Comparison of ENCODE assay signal across 19 cellular contexts in genomic region chr10:30228638-30229037, GRCh38.
A peak's percentile ranks its signal among the peaks of the same experiment; 100 is the strongest.
DNase-seq lines count a peak whose midpoint lies in the region; ATAC-seq and TF ChIP-seq lines count a peak whose summit lies in the region.
"Had no signal": no experiment of that assay in that cellular context is flagged by ENCODE, and none has a peak within 500 bp of the region (broad histone marks: within the 10 kb centered on the region; RNA-seq: fewer than 3 reads in every experiment).

No MANE protein-coding gene starts in this region.

- H3K27me3 ChIP-seq in BLaER1, result no peaks in the 10 kb centered on the region
- H3K27me3 ChIP-seq in GM23338 (ENCODE audit: insufficient read depth), result no peaks in the 10 kb centered on the region
- no peaks in the 10 kb centered on the region for H3K27me3 ChIP-seq in osteoblast (ENCODE audit: insufficient read depth, low read length)
- no peaks in the 10 kb centered on the region for H3K27me3 ChIP-seq in left lung
- no peaks in the 10 kb centered on the region for H3K27me3 ChIP-seq in WERI-Rb-1 (ENCODE audit: insufficient read depth, low read depth, severe bottlenecking)

- no peaks in the 10 kb centered on the region for H3K79me2 ChIP-seq in GM23338 (replicated peaks; ENCODE audit: insufficient read depth)
- no peaks in the 10 kb centered on the region for H3K79me2 ChIP-seq in osteoblast (ENCODE audit: insufficient read depth, low read length)

- DNase-seq in GM23338 (ENCODE audit: low spot score) (no peak), cardiac fibroblast (ENCODE audit: low read depth in 2 of 2) (peak; percentile 12 to 15), osteoblast (ENCODE audit: insufficient read length, low spot score, missing footprints) (peak; percentile 81), GM13976 (ENCODE audit: low spot score) (no peak), left lung (no peak), WERI-Rb-1 (no peak)
- DNase-seq in stimulated activated CD4-positive, alpha-beta T cell treated with anti-CD3 and anti-CD28 coated beads, Interleukin-2, amount 100 ng/mL, for 24 hours, result no peak
- DNase-seq: COR-L47, DMS153, EL, NCI-H1092, NCI-H524 treated with DMSO at 0.1 percent for 48 hours had no signal

- no peak for ATAC-seq in GM23338
- ATAC-seq in left lung, result no peak
- ATAC-seq: A549, K562, Panc1 had no signal

- 0 out of 2 replicates have a peak, but pooled peaks cover 5% of the 10 kb centered on the region for H3K9me3 ChIP-seq in BLaER1
- no peaks in the 10 kb centered on the region for H3K9me3 ChIP-seq in osteoblast (ENCODE audit: low read depth, low read length)
- no peaks in the 10 kb centered on the region for H3K9me3 ChIP-seq in left lung
- no peaks in the 10 kb centered on the region for H3K9me3 ChIP-seq in WERI-Rb-1 (ENCODE audit: severe bottlenecking)
- H3K9me3 ChIP-seq: A549, HAP-1 had no signal

- peaks cover 13% of the 10 kb centered on the region for H3K27me3 Mint-ChIP-seq in GM23338 (ENCODE audit: insufficient read depth, low read depth, poor library complexity)

- H4K20me1 ChIP-seq in BLaER1 (no peaks in the 10 kb centered on the region), GM23338 (replicated peaks; ENCODE audit: insufficient read depth) (no peaks in the 10 kb centered on the region), osteoblast (ENCODE audit: insufficient read depth, low read length) (no peaks in the 10 kb centered on the region)

- no peaks in the 10 kb centered on the region for H3K9me3 Mint-ChIP-seq in GM23338

- H3K27ac ChIP-seq in BLaER1 (peak overlapping the region; percentile 55), GM23338 (ENCODE audit: low read depth) (no peak overlapping the region), osteoblast (ENCODE audit: low read depth, low read length) (no peak overlapping the region), left lung (no peak overlapping the region), WERI-Rb-1 (no peak overlapping the region)
- H3K27ac ChIP-seq: A549, SK-N-MC had no signal

- H3K4me3 ChIP-seq in BLaER1, result no peak overlapping the region
- H3K4me3 ChIP-seq in GM23338, result no peak overlapping the region
- no peak overlapping the region for H3K4me3 ChIP-seq in cardiac fibroblast (replicated peaks in 1 of 2; ENCODE audit: low read depth in 2 of 2, low read length in 2 of 2)
- H3K4me3 ChIP-seq in osteoblast (ENCODE audit: insufficient read depth, low read length), result no peak overlapping the region
- no peak overlapping the region for H3K4me3 ChIP-seq in left lung
- no peak overlapping the region for H3K4me3 ChIP-seq in WERI-Rb-1 (ENCODE audit: low read depth, low read length)
- H3K4me3 ChIP-seq: A549, HAP-1, K562, SK-N-MC had no signal

- H3K4me1 Mint-ChIP-seq in GM23338, result peaks cover 3% of the 10 kb centered on the region; the same call in 2 of the 3 replicates

- intact Hi-C loops in left lung (cut with DNase I), result no loop called here

- no peaks in the 10 kb centered on the region for H3F3A ChIP-seq in GM23338 (replicated peaks; ENCODE audit: low read depth)

- no peaks in the 10 kb centered on the region for H3K36me3 ChIP-seq in BLaER1
- H3K36me3 ChIP-seq in GM23338 (ENCODE audit: insufficient read depth), result no peaks in the 10 kb centered on the region
- no peaks in the 10 kb centered on the region for H3K36me3 ChIP-seq in osteoblast (ENCODE audit: insufficient read depth, low read length)
- no peaks in the 10 kb centered on the region for H3K36me3 ChIP-seq in left lung
- no peaks in the 10 kb centered on the region for H3K36me3 ChIP-seq in WERI-Rb-1
- H3K36me3 ChIP-seq: HAP-1 had no signal

- H3K27ac Mint-ChIP-seq in GM23338, result no peak overlapping the region

- peaks cover 79% of the 10 kb centered on the region for H3K4me1 ChIP-seq in BLaER1
- H3K4me1 ChIP-seq in GM23338 (ENCODE audit: insufficient read depth), result no peaks in the 10 kb centered on the region
- H3K4me1 ChIP-seq in osteoblast (ENCODE audit: insufficient read depth, low read length), result peaks cover 25% of the 10 kb centered on the region
- no peaks in the 10 kb centered on the region for H3K4me1 ChIP-seq in left lung
- H3K4me1 ChIP-seq: A549, HAP-1 had no signal

- H3K4me2 ChIP-seq in BLaER1 (peak overlapping the region; percentile 59), GM23338 (no peak overlapping the region), osteoblast (ENCODE audit: insufficient read depth, low read length) (peak overlapping the region; percentile 6)
- H3K4me2 ChIP-seq: A549 had no signal

- no peaks in the 10 kb centered on the region for H3K36me3 Mint-ChIP-seq in GM23338 (ENCODE audit: low read depth)
- H3K36me3 Mint-ChIP-seq: CD14-positive monocyte had no signal

- H3K4me3 Mint-ChIP-seq in GM23338, result no peak overlapping the region
- H3K4me3 Mint-ChIP-seq: CD14-positive monocyte had no signal

- H2AFZ ChIP-seq in GM23338 (0 out of 2 replicates have a peak overlapping the region, but pooled peaks have one; percentile 38), osteoblast (ENCODE audit: low read length) (peak overlapping the region; percentile 12)

- 0 out of 2 replicates have a peak, but pooled peaks cover 2% of the 10 kb centered on the region for H3K9me2 ChIP-seq in GM23338 (ENCODE audit: insufficient read depth)

- H3K9ac ChIP-seq in BLaER1, result no peak overlapping the region

- in situ Hi-C loops in GM13976 (cut with MboI; ENCODE audit: low sequenced_read_pairs, unreplicated experiment), result loop anchor here (25.0 kb wide), 1 partner anchor 216 kb away; no protein-coding TSS in a partner anchor

- TF ChIP-seq CTCF in GM23338 (conservative IDR thresholded peaks at IDR 0.05; ENCODE audit: low read depth in 2 of 2), result no peak
- no peak for TF ChIP-seq CTCF in cardiac fibroblast (IDR thresholded peaks at IDR 0.05; ENCODE audit: low read depth, low read length)
- TF ChIP-seq CTCF in osteoblast (IDR thresholded peaks at IDR 0.05; ENCODE audit: extremely low read depth, low read depth, low read length), result no peak
- TF ChIP-seq CTCF in GM13976 (IDR thresholded peaks at IDR 0.05; ENCODE audit: borderline replicate concordance, control extremely low read depth, extremely low read depth, insufficient read depth, missing control alignments), result no peak
- TF ChIP-seq CTCF in left lung (IDR thresholded peaks at IDR 0.05), result no peak
- no peak for TF ChIP-seq CTCF in WERI-Rb-1 (IDR thresholded peaks at IDR 0.05; ENCODE audit: low read depth, low read length)

TF ChIP-seq in GM23338, 12 proteins besides CTCF, POLR2A, EP300 and RAD21 (continues in another document):
- TF ChIP-seq EZH2 (IDR thresholded peaks at IDR 0.05; ENCODE audit: low read depth, unreplicated experiment) (no peak), REST (IDR thresholded peaks at IDR 0.05; ENCODE audit: unreplicated experiment) (no peak), STAT1 (IDR thresholded peaks at IDR 0.05; ENCODE audit: unreplicated experiment) (no peak), POLR2AphosphoS5 (IDR thresholded peaks at IDR 0.05; ENCODE audit: low read depth) (no peak), NANOG (IDR thresholded peaks at IDR 0.05; ENCODE audit: borderline replicate concordance) (no peak), CREB1 (CRISPR knock-in tag; IDR thresholded peaks at IDR 0.05; ENCODE audit: low read depth) (no peak), EZH2phosphoT487 (IDR thresholded peaks at IDR 0.05; ENCODE audit: unreplicated experiment) (no peak), ZNF331 (CRISPR knock-in tag; IDR thresholded peaks at IDR 0.05; ENCODE audit: low read depth) (no peak), ETS1 (IDR thresholded peaks at IDR 0.05) (no peak)

Comparison
In these comparisons a context has a peak if more than half of its experiments do, and no peak if none do; other contexts are left out.
1. DNase-seq: peak in cardiac fibroblast (2 of 2) and osteoblast (single experiment); none in GM23338 (single experiment), GM13976 (single experiment), left lung (0 of 2), stimulated activated CD4-positive, alpha-beta T cell treated with anti-CD3 and anti-CD28 coated beads, Interleukin-2, amount 100 ng/mL, for 24 hours (0 of 2) and WERI-Rb-1 (single experiment).